Comparison of ENCODE assay signal across 12 cellular contexts in genomic region chr4:153393397-153393796, GRCh38. TPM values are rescaled to one million over a fixed set of nuclear protein-coding genes. Genes with fewer than 3 reads are reported as not detected.
A peak's percentile ranks its signal among the peaks of the same experiment; 100 is the strongest.
DNase-seq lines count a peak whose midpoint lies in the region; TF ChIP-seq lines count a peak whose summit lies in the region.
"Had no signal": no experiment of that assay in that cellular context is flagged by ENCODE, and none has a peak within 500 bp of the region (broad histone marks: within the 10 kb centered on the region; RNA-seq: fewer than 3 reads in every experiment).

No MANE protein-coding gene starts in this region.

- H3K4me3 ChIP-seq in epithelial cell of esophagus (ENCODE audit: low read length): no peak overlapping the region

- DNase-seq in AG08396 (ENCODE audit: low spot score): peak; percentile 31
- DNase-seq in M059J (ENCODE audit: low read depth): peak; percentile 84
- DNase-seq in epithelial cell of esophagus (ENCODE audit: low read depth): peak; percentile 39
- peak; percentile 81 for DNase-seq in myocyte (ENCODE audit: low read depth)
- DNase-seq in activated CD4-positive, alpha-beta T cell treated with anti-CD3 and anti-CD28 coated beads, Interleukin-2, amount 50 U/mL, for 48 hours: no peak
- no peak for DNase-seq in NCI-H524 (lab: John Stamatoyannopoulos, UW)
- no peak for DNase-seq in GM20000 (ENCODE audit: low spot score)
- DNase-seq in stimulated activated CD4-positive, alpha-beta T cell treated with anti-CD3 and anti-CD28 coated beads, Interleukin-2, amount 100 ng/mL, for 48 hours: no peak
- DNase-seq: activated naive CD8-positive, alpha-beta T cell treated with anti-CD3 and anti-CD28 coated beads, Interleukin-2, amount 50 U/mL, for 24 hours; AML-193; naive thymus-derived CD4-positive, alpha-beta T cell had no signal

- TF ChIP-seq CTCF in epithelial cell of esophagus (IDR thresholded peaks at IDR 0.05; ENCODE audit: insufficient read depth, low read depth, low read length, missing control alignments) (no peak), GM20000 (IDR thresholded peaks at IDR 0.05; ENCODE audit: extremely low read depth, missing control alignments) (no peak)

RNA-seq across cellular contexts. Expression of gene MND1, which starts 48.9 kb away (rescaled TPM):
- total RNA-seq in M059J (2014; rRNA removed; shearing (Covaris generic)): 9.2 and 18.4 TPM in 2 replicates
- total RNA-seq in myocyte: 1.2 TPM in 1 of 2 replicates, not detected in the other
- not detected for polyA plus RNA-seq in myocyte (2012)
- total RNA-seq: ureter had no signal

Comparison
In these comparisons a context has a peak if more than half of its experiments do, and no peak if none do; other contexts are left out.
1. DNase-seq: peak in AG08396 (single experiment), M059J (single experiment), epithelial cell of esophagus (single experiment) and myocyte (single experiment); none in activated CD4-positive, alpha-beta T cell treated with anti-CD3 and anti-CD28 coated beads, Interleukin-2, amount 50 U/mL, for 48 hours (0 of 2), NCI-H524 (0 of 2), GM20000 (single experiment) and stimulated activated CD4-positive, alpha-beta T cell treated with anti-CD3 and anti-CD28 coated beads, Interleukin-2, amount 100 ng/mL, for 48 hours (0 of 2).